In genomic region chr11:133977067-133977681, GRCh38 we compare ENCODE assay signal across 1 cellular context.
TF ChIP-seq lines count a peak whose summit lies in the region.

No MANE protein-coding gene starts in this region.

TF ChIP-seq in GM12878, 131 proteins besides CTCF, POLR2A, EP300 and RAD21 (continued from another document):
- TF ChIP-seq, protein P1, sequence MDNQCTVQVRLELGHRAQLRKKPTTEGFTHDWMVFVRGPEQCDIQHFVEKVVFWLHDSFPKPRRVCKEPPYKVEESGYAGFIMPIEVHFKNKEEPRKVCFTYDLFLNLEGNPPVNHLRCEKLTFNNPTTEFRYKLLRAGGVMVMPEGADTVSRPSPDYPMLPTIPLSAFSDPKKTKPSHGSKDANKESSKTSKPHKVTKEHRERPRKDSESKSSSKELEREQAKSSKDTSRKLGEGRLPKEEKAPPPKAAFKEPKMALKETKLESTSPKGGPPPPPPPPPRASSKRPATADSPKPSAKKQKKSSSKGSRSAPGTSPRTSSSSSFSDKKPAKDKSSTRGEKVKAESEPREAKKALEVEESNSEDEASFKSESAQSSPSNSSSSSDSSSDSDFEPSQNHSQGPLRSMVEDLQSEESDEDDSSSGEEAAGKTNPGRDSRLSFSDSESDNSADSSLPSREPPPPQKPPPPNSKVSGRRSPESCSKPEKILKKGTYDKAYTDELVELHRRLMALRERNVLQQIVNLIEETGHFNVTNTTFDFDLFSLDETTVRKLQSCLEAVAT (IDR thresholded peaks at IDR 0.05) = no peak
- TF ChIP-seq IKZF1 (conservative IDR thresholded peaks at IDR 0.05) (peak; percentile 92), NR2F1 (conservative IDR thresholded peaks at IDR 0.05) (peak; percentile 70; the same call in 1 of the 2 replicates), TCF12 (IDR thresholded peaks at IDR 0.05; ENCODE audit: low read depth, low read length) (peak; percentile 62; the same call in 1 of the 2 replicates), RUNX3 (IDR thresholded peaks at IDR 0.05; ENCODE audit: low read length) (peak; percentile 56), IRF4 (IDR thresholded peaks at IDR 0.05; ENCODE audit: low read depth, low read length) (peak; percentile 98), JUND (IDR thresholded peaks at IDR 0.05; ENCODE audit: low read depth, low read length) (peak; percentile 36; the same call in 1 of the 2 replicates), STAT3 (IDR thresholded peaks at IDR 0.05; ENCODE audit: low read depth, low read length) (no peak), ETV6 (conservative IDR thresholded peaks at IDR 0.05 in 1 of 2, IDR thresholded peaks at IDR 0.05 in 1 of 2; ENCODE audit: borderline replicate concordance in 1 of 2, low read depth in 1 of 2) (peak in 1 of 2 experiments; percentile 60; a peak in 2 of 4 replicates), RELB (IDR thresholded peaks at IDR 0.05; ENCODE audit: low read depth) (peak; percentile 67), NBN (IDR thresholded peaks at IDR 0.05) (0 out of 2 replicates have a peak, but pooled peaks have one; percentile 26), DPF2 (IDR thresholded peaks at IDR 0.05) (peak; percentile 87), MEF2B (IDR thresholded peaks at IDR 0.05; ENCODE audit: partially characterized antibody, poor library complexity, severe bottlenecking) (peak; percentile 67), SP1 (IDR thresholded peaks at IDR 0.05; ENCODE audit: low read depth, low read length) (peak; percentile 36), POU2F2 (IDR thresholded peaks at IDR 0.05; ENCODE audit: borderline replicate concordance, low read depth, low read length) (peak; percentile 81; the same call in 1 of the 3 replicates), BHLHE40 (IDR thresholded peaks at IDR 0.05; ENCODE audit: borderline replicate concordance in 1 of 2, low read depth in 2 of 2, low read length in 1 of 2) (peak; percentile 27 to 29; a peak in 1 of 4 replicates), IKZF2 (IDR thresholded peaks at IDR 0.05) (peak; percentile 81 to 91), EED (IDR thresholded peaks at IDR 0.05; ENCODE audit: low read depth) (peak; percentile 79), ATF2 (IDR thresholded peaks at IDR 0.05; ENCODE audit: low read length) (peak; percentile 49; the same call in 1 of the 2 replicates), YBX1 (IDR thresholded peaks at IDR 0.05) (no peak), ZZZ3 (IDR thresholded peaks at IDR 0.05; ENCODE audit: control insufficient read depth, insufficient read length, low read depth) (no peak), PAX5 (IDR thresholded peaks at IDR 0.05; ENCODE audit: borderline replicate concordance, low read depth, low read length) (peak; percentile 78), MTA2 (IDR thresholded peaks at IDR 0.05; ENCODE audit: low read depth) (peak; percentile 41; the same call in 1 of the 2 replicates), MXI1 (IDR thresholded peaks at IDR 0.05; ENCODE audit: low read depth, low read length) (no peak)
